Comparison of ENCODE assay signal across 8 cellular contexts in the genomic region with DNA sequence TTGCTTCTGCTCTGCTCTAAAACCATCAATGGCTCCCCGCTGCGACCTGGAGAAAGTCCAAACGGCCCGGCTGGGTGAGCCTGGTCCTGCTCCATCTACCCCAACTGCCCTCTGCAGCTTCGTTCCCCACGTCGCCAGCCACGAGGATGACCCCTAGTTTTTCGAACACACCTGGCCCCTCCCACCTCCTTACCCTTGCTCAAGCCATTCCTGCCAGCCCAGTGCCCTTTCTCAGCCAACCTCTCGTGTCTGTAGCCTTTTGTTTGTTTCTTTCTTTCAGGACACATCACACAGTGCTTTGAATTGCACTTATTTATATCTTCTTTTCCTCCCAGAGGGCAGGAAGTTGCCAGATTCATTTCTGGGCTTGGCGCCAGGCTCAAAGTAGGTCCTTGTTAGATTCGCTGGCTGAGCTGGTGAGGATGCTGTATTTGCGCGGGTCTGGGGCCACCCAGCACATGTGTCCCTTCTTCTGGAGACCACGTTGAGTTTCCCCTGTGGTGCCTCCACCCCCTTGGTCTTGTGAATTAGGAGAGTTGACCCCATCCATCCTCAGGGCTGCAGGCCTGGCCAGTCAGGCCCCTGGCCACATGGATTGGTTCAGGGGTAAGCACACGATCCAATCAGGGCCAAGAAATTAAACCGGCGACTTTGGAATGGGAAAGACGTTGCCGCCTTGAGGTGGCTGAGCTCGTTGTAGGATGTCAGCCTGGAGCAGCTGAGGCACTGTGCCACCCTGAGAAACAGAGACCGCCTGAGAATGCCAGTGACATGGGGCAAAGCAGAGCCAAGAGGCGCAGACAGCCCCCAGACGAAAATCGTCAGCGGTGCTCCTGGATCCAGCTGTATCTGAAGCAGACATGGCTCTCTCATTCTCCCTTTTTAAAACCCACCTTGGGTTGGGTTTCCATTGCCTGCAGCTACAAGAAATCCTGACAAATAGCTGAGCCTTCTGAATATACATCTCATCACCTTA.
DNase-seq lines count a peak whose midpoint lies in the region; ATAC-seq and TF ChIP-seq lines count a peak whose summit lies in the region.

No MANE protein-coding gene starts in this region.

- H3K27me3 Mint-ChIP-seq in stimulated activated naive B cell treated with anti-CD40 and anti-IgM and Interleukin-4, amounts not matched to agents 10 μg/mL and 1 μg/mL and 100 μg/mL, for 72 hours: peaks cover 49 to 61% of the 10 kb centered on the region in 2 donors

- ATAC-seq in stimulated activated naive B cell treated with anti-CD40 and anti-IgM and Interleukin-4, amounts not matched to agents 10 μg/mL and 1 μg/mL and 100 μg/mL, for 72 hours (replicated peaks): no peak
- no peak for ATAC-seq in HG02763 (IDR thresholded peaks at IDR 0.05; ENCODE audit: unreplicated experiment)
- no peak for ATAC-seq in GM19467 (IDR thresholded peaks at IDR 0.05; ENCODE audit: unreplicated experiment)

- no peaks in the 10 kb centered on the region for H3K9me3 Mint-ChIP-seq in stimulated activated naive B cell treated with anti-CD40 and anti-IgM and Interleukin-4, amounts not matched to agents 10 μg/mL and 1 μg/mL and 100 μg/mL, for 72 hours

- no peaks in the 10 kb centered on the region for H3K36me3 ChIP-seq in ascending aorta

- no peak overlapping the region for H3K4me3 Mint-ChIP-seq in stimulated activated naive B cell treated with anti-CD40 and anti-IgM and Interleukin-4, amounts not matched to agents 10 μg/mL and 1 μg/mL and 100 μg/mL, for 72 hours

- peak overlapping the region; percentile 66 to 77 for H3K27ac ChIP-seq in ascending aorta

- DNase-seq in DMS53 (lab: John Stamatoyannopoulos, UW) (peak; percentile 58), NCI-H2081 treated with DMSO at 0.1 percent for 48 hours (lab: John Stamatoyannopoulos, UW) (peak; percentile 4), ascending aorta (ENCODE audit: low spot score in 2 of 2) (peak; percentile 71 to 93), hippocampal formation (lab: John Stamatoyannopoulos, UW) (peak; percentile 45 to 71), T-helper 9 cell (no peak)
- DNase-seq in stimulated activated naive B cell treated with anti-CD40 and anti-IgM and Interleukin-4, amounts not matched to agents 10 μg/mL and 1 μg/mL and 100 μg/mL, for 72 hours: no peak

- H3K9me3 ChIP-seq in ascending aorta: no peaks in the 10 kb centered on the region

- peak overlapping the region; percentile 27 to 44 for H3K4me3 ChIP-seq in ascending aorta

- H3K4me1 Mint-ChIP-seq in stimulated activated naive B cell treated with anti-CD40 and anti-IgM and Interleukin-4, amounts not matched to agents 10 μg/mL and 1 μg/mL and 100 μg/mL, for 72 hours: peaks cover 40 to 57% of the 10 kb centered on the region in 2 donors

- TF ChIP-seq CTCF in ascending aorta (IDR thresholded peaks at IDR 0.05): no peak

- H3K27me3 ChIP-seq in ascending aorta: no peaks in the 10 kb centered on the region

- H3K27ac Mint-ChIP-seq in stimulated activated naive B cell treated with anti-CD40 and anti-IgM and Interleukin-4, amounts not matched to agents 10 μg/mL and 1 μg/mL and 100 μg/mL, for 72 hours: peak overlapping the region; percentile 69

- intact Hi-C loops in ascending aorta (cut with DNase I): no loop called here

- peaks cover 0 to 22% of the 10 kb centered on the region in 2 donors for H3K4me1 ChIP-seq in ascending aorta

- peaks cover 3% of the 10 kb centered on the region in 2 donors for H3K36me3 Mint-ChIP-seq in stimulated activated naive B cell treated with anti-CD40 and anti-IgM and Interleukin-4, amounts not matched to agents 10 μg/mL and 1 μg/mL and 100 μg/mL, for 72 hours

Comparison
In these comparisons a context has a peak if more than half of its experiments do, and no peak if none do; other contexts are left out.
1. DNase-seq: peak in DMS53 (single experiment), NCI-H2081 treated with DMSO at 0.1 percent for 48 hours (single experiment), ascending aorta (2 of 2) and hippocampal formation (2 of 2); none in stimulated activated naive B cell treated with anti-CD40 and anti-IgM and Interleukin-4, amounts not matched to agents 10 μg/mL and 1 μg/mL and 100 μg/mL, for 72 hours (single experiment) and T-helper 9 cell (single experiment).